8 cellular contexts compared by ENCODE assay signal in the genomic region with DNA sequence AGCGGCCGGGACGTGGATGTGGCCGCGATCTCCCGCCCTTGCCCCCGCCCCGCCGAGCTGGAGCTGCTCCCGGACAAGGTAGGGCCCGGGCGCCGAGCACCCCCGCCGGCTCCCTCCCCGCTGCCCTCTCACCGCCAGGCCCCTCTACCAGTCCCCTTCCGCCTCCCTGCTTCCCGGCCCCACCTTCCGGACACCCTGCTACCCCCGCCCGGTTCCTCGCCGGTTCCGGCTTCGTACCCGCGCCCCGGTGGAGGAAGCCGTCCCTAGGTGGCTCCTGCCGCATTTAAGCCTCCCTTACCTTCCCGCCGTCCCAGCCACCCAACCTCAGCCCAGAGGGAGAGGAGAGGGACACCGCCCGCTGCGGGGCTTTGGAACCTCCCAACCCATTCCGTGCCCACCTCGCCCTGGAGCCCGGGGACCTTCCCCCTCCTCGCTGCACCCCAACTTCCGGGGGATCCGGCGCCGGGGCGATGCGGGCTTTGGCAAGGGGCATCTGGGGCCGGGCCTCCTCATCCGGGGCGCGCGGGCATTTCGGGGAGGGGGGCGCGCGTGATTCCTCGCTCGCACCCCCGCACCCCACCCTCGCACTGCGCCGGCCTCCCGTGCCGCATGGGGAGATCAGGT.
DNase-seq lines count a peak whose midpoint lies in the region; ATAC-seq and TF ChIP-seq lines count a peak whose summit lies in the region.

No MANE protein-coding gene starts in this region.

- H3K9ac ChIP-seq in DND-41 (ENCODE audit: low read depth, low read length) (peak overlapping the region; percentile 94), mucosa of rectum (ENCODE audit: low read depth in 1 of 2, low read length in 2 of 2) (peak overlapping the region; percentile 83 to 90)

- no peaks in the 10 kb centered on the region for H3K9me3 Mint-ChIP-seq in effector memory CD8-positive, alpha-beta T cell

- H3K27me3 ChIP-seq in DND-41 (ENCODE audit: insufficient read depth, low read length, poor library complexity): no peaks in the 10 kb centered on the region
- no peaks in the 10 kb centered on the region for H3K27me3 ChIP-seq in mucosa of rectum (ENCODE audit: control insufficient read depth in 2 of 2, insufficient read depth in 2 of 2, low read length in 2 of 2)

- no peaks in the 10 kb centered on the region; the same call in 1 of the 2 replicates for H3K36me3 ChIP-seq in DND-41 (ENCODE audit: insufficient read depth, low read length)
- H3K36me3 ChIP-seq in mucosa of rectum (ENCODE audit: control insufficient read depth in 2 of 2, insufficient read depth in 2 of 2, low read length in 2 of 2): no peaks in the 10 kb centered on the region

- peaks cover 53% of the 10 kb centered on the region for H3K79me2 ChIP-seq in DND-41 (ENCODE audit: insufficient read depth, low read length)

- peak overlapping the region; percentile 80 for H3K4me2 ChIP-seq in DND-41 (ENCODE audit: insufficient read depth, low read length)

- H2AFZ ChIP-seq in DND-41 (ENCODE audit: low read depth, low read length): peak overlapping the region; percentile 98

- TF ChIP-seq CTCF in DND-41 (IDR thresholded peaks at IDR 0.05; ENCODE audit: borderline replicate concordance, extremely low read depth, low read length, poor library complexity, severe bottlenecking) (peak; percentile 6), LNCaP clone FGC (IDR thresholded peaks at IDR 0.05; ENCODE audit: control insufficient read depth, extremely low read depth, insufficient read depth) (peak; percentile 22; the same call in 1 of the 2 replicates)

- peaks cover 31% of the 10 kb centered on the region for H4K20me1 ChIP-seq in DND-41 (ENCODE audit: insufficient read depth, low read length)

- ATAC-seq in DND-41 (ENCODE audit: insufficient read depth, low read depth) (peak; percentile 57), GM21786 (IDR thresholded peaks at IDR 0.05; ENCODE audit: unreplicated experiment) (peak; percentile 10), GM18520 (IDR thresholded peaks at IDR 0.05; ENCODE audit: unreplicated experiment) (no peak)
- ATAC-seq in effector memory CD8-positive, alpha-beta T cell (replicated peaks): peak; percentile 24

- H3K27me3 Mint-ChIP-seq in effector memory CD8-positive, alpha-beta T cell: no peaks in the 10 kb centered on the region

- peaks cover 23% of the 10 kb centered on the region for H3K36me3 Mint-ChIP-seq in effector memory CD8-positive, alpha-beta T cell (ENCODE audit: insufficient read depth)

- H3K4me3 ChIP-seq in DND-41 (ENCODE audit: low read depth in 1 of 2, low read length in 2 of 2) (peak overlapping the region; percentile 99), LNCaP clone FGC (ENCODE audit: low read depth, low read length) (peak overlapping the region; percentile 74), mucosa of rectum (ENCODE audit: low read length in 2 of 2) (peak overlapping the region; percentile 90 to 98)

- H3K4me1 Mint-ChIP-seq in effector memory CD8-positive, alpha-beta T cell (ENCODE audit: low read depth in 2 of 2): peaks cover 34 to 39% of the 10 kb centered on the region in 2 donors

- H3K4me3 Mint-ChIP-seq in effector memory CD8-positive, alpha-beta T cell: peak overlapping the region; percentile 94 to 96

- H3K27ac Mint-ChIP-seq in effector memory CD8-positive, alpha-beta T cell: peak overlapping the region; percentile 87 to 94

- peak; percentile 69 for DNase-seq in DND-41
- no peak for DNase-seq in LNCaP clone FGC (ENCODE audit: low read depth)
- DNase-seq in activated CD4-positive, alpha-beta T cell treated with anti-CD3 and anti-CD28 coated beads, Interleukin-2, amount 50 U/mL, for 48 hours: peak; percentile 65 to 67
- peak; percentile 35 to 51 (median 43) for DNase-seq in effector memory CD8-positive, alpha-beta T cell
- DNase-seq in stimulated activated CD8-positive, alpha-beta memory T cell treated with anti-CD3 and anti-CD28 coated beads, Interleukin-7, amount 100 ng/mL, for 1 hour (ENCODE audit: low read depth in 2 of 2): peak; percentile 20 to 31

- H3K9me3 ChIP-seq in DND-41 (ENCODE audit: insufficient read depth, low read length, severe bottlenecking) (no peaks in the 10 kb centered on the region), mucosa of rectum (ENCODE audit: control insufficient read depth in 2 of 2, low read length in 2 of 2) (no peaks in the 10 kb centered on the region)

- H3K27ac ChIP-seq in DND-41 (ENCODE audit: low read length) (peak overlapping the region; percentile 88), mucosa of rectum (ENCODE audit: low read depth in 2 of 2, low read length in 2 of 2) (peak overlapping the region; percentile 96 to 97)

- H3K4me1 ChIP-seq in DND-41 (ENCODE audit: insufficient read depth, low read length) (peaks cover 46% of the 10 kb centered on the region), mucosa of rectum (ENCODE audit: control insufficient read depth in 2 of 2, insufficient read depth in 2 of 2, low read length in 2 of 2) (peaks cover 9 to 15% of the 10 kb centered on the region in 2 donors)
